2 cellular contexts compared by ENCODE assay signal in the genomic region with DNA sequence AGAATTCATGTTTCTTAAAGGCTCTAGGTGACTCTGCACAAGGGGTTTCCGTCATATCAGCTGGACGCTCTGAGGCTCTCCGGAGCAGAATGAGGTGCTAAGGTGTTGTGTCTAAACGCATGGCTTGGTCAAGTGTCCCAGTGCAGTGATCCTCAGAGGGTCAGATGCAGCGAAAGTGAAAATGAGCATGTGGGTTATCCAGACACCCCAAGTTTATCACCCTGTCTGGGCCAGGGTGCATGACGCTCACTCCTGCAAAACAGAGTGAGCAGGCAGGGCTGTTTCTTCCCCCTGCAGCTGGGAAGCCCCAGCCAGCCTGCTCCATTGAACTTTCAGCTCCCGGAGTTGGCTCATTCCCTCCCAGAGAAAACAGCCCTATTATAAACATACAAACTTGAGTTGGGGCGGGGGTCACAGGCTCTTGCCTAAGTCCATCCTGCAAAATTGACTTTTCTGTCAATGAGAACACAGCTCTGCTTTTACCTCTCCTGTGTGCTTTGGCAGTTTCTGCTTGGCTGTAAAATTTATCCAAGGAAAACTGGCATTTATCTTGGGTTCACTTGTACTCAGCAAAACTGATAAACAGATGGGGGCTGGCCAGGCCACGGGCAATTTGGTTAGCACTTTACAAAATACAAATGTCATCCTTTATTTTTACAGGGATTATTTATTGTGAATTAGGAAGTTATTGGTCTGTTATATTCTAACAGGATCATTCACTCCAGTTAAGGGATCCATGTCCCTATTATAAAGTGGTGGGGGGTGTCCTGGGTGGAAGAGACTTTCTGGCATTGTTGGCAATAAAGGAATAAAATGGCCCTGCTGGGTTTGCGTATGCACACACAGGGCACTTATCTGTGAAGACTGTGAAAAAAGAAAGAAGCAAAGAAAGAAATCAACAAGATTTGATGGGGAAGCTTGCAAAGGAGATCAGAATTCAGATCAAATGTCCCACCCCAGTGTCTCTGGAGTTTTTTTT.
A peak's percentile ranks its signal among the peaks of the same experiment; 100 is the strongest.
TF ChIP-seq lines count a peak whose summit lies in the region.

No MANE protein-coding gene starts in this region.

TF ChIP-seq in GM23338, 12 proteins besides CTCF, POLR2A, EP300 and RAD21 (continued from another document):
- no peak for TF ChIP-seq EZH2 (IDR thresholded peaks at IDR 0.05; ENCODE audit: low read depth, unreplicated experiment)
- TF ChIP-seq CREB1 (CRISPR knock-in tag; IDR thresholded peaks at IDR 0.05; ENCODE audit: low read depth), result no peak
- TF ChIP-seq NANOG (IDR thresholded peaks at IDR 0.05; ENCODE audit: borderline replicate concordance), result no peak
- no peak for TF ChIP-seq STAT1 (IDR thresholded peaks at IDR 0.05; ENCODE audit: unreplicated experiment)
- TF ChIP-seq JUNB (IDR thresholded peaks at IDR 0.05; ENCODE audit: unreplicated experiment), result no peak
- no peak for TF ChIP-seq ZNF331 (CRISPR knock-in tag; IDR thresholded peaks at IDR 0.05; ENCODE audit: low read depth)
- TF ChIP-seq, protein P1, sequence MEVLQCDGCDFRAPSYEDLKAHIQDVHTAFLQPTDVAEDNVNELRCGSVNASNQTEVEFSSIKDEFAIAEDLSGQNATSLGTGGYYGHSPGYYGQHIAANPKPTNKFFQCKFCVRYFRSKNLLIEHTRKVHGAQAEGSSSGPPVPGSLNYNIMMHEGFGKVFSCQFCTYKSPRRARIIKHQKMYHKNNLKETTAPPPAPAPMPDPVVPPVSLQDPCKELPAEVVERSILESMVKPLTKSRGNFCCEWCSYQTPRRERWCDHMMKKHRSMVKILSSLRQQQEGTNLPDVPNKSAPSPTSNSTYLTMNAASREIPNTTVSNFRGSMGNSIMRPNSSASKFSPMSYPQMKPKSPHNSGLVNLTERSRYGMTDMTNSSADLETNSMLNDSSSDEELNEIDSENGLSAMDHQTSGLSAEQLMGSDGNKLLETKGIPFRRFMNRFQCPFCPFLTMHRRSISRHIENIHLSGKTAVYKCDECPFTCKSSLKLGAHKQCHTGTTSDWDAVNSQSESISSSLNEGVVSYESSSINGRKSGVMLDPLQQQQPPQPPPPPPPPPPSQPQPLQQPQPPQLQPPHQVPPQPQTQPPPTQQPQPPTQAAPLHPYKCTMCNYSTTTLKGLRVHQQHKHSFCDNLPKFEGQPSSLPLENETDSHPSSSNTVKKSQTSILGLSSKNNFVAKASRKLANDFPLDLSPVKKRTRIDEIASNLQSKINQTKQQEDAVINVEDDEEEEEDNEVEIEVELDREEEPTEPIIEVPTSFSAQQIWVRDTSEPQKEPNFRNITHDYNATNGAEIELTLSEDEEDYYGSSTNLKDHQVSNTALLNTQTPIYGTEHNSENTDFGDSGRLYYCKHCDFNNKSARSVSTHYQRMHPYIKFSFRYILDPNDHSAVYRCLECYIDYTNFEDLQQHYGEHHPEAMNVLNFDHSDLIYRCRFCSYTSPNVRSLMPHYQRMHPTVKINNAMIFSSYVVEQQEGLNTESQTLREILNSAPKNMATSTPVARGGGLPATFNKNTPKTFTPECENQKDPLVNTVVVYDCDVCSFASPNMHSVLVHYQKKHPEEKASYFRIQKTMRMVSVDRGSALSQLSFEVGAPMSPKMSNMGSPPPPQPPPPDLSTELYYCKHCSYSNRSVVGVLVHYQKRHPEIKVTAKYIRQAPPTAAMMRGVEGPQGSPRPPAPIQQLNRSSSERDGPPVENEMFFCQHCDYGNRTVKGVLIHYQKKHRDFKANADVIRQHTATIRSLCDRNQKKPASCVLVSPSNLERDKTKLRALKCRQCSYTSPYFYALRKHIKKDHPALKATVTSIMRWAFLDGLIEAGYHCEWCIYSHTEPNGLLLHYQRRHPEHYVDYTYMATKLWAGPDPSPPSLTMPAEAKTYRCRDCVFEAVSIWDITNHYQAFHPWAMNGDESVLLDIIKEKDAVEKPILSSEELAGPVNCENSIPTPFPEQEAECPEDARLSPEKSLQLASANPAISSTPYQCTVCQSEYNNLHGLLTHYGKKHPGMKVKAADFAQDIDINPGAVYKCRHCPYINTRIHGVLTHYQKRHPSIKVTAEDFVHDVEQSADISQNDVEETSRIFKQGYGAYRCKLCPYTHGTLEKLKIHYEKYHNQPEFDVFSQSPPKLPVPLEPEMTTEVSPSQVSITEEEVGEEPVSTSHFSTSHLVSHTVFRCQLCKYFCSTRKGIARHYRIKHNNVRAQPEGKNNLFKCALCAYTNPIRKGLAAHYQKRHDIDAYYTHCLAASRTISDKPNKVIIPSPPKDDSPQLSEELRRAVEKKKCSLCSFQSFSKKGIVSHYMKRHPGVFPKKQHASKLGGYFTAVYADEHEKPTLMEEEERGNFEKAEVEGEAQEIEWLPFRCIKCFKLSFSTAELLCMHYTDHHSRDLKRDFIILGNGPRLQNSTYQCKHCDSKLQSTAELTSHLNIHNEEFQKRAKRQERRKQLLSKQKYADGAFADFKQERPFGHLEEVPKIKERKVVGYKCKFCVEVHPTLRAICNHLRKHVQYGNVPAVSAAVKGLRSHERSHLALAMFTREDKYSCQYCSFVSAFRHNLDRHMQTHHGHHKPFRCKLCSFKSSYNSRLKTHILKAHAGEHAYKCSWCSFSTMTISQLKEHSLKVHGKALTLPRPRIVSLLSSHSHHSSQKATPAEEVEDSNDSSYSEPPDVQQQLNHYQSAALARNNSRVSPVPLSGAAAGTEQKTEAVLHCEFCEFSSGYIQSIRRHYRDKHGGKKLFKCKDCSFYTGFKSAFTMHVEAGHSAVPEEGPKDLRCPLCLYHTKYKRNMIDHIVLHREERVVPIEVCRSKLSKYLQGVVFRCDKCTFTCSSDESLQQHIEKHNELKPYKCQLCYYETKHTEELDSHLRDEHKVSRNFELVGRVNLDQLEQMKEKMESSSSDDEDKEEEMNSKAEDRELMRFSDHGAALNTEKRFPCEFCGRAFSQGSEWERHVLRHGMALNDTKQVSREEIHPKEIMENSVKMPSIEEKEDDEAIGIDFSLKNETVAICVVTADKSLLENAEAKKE (CRISPR knock-in tag; IDR thresholded peaks at IDR 0.05), result no peak
- no peak for TF ChIP-seq EZH2phosphoT487 (IDR thresholded peaks at IDR 0.05; ENCODE audit: unreplicated experiment)
- TF ChIP-seq, protein P2, sequence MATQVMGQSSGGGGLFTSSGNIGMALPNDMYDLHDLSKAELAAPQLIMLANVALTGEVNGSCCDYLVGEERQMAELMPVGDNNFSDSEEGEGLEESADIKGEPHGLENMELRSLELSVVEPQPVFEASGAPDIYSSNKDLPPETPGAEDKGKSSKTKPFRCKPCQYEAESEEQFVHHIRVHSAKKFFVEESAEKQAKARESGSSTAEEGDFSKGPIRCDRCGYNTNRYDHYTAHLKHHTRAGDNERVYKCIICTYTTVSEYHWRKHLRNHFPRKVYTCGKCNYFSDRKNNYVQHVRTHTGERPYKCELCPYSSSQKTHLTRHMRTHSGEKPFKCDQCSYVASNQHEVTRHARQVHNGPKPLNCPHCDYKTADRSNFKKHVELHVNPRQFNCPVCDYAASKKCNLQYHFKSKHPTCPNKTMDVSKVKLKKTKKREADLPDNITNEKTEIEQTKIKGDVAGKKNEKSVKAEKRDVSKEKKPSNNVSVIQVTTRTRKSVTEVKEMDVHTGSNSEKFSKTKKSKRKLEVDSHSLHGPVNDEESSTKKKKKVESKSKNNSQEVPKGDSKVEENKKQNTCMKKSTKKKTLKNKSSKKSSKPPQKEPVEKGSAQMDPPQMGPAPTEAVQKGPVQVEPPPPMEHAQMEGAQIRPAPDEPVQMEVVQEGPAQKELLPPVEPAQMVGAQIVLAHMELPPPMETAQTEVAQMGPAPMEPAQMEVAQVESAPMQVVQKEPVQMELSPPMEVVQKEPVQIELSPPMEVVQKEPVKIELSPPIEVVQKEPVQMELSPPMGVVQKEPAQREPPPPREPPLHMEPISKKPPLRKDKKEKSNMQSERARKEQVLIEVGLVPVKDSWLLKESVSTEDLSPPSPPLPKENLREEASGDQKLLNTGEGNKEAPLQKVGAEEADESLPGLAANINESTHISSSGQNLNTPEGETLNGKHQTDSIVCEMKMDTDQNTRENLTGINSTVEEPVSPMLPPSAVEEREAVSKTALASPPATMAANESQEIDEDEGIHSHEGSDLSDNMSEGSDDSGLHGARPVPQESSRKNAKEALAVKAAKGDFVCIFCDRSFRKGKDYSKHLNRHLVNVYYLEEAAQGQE (IDR thresholded peaks at IDR 0.05; ENCODE audit: unreplicated experiment), result no peak

TF ChIP-seq in HepG2, 621 proteins besides CTCF, POLR2A, EP300 and RAD21 (continued from another document and continues in another):
- TF ChIP-seq, protein P3, sequence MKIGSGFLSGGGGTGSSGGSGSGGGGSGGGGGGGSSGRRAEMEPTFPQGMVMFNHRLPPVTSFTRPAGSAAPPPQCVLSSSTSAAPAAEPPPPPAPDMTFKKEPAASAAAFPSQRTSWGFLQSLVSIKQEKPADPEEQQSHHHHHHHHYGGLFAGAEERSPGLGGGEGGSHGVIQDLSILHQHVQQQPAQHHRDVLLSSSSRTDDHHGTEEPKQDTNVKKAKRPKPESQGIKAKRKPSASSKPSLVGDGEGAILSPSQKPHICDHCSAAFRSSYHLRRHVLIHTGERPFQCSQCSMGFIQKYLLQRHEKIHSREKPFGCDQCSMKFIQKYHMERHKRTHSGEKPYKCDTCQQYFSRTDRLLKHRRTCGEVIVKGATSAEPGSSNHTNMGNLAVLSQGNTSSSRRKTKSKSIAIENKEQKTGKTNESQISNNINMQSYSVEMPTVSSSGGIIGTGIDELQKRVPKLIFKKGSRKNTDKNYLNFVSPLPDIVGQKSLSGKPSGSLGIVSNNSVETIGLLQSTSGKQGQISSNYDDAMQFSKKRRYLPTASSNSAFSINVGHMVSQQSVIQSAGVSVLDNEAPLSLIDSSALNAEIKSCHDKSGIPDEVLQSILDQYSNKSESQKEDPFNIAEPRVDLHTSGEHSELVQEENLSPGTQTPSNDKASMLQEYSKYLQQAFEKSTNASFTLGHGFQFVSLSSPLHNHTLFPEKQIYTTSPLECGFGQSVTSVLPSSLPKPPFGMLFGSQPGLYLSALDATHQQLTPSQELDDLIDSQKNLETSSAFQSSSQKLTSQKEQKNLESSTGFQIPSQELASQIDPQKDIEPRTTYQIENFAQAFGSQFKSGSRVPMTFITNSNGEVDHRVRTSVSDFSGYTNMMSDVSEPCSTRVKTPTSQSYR (CRISPR knock-in tag; IDR thresholded peaks at IDR 0.05; ENCODE audit: borderline replicate concordance), result peak; percentile 51; the same call in 1 of the 2 replicates
- TF ChIP-seq ELF1 (CRISPR knock-in tag; IDR thresholded peaks at IDR 0.05) (no peak; the same call in 1 of the 2 replicates), RFXAP (CRISPR knock-in tag; IDR thresholded peaks at IDR 0.05; ENCODE audit: borderline replicate concordance) (peak; percentile 80), ZNF678 (CRISPR knock-in tag; IDR thresholded peaks at IDR 0.05) (peak; percentile 68; the same call in 1 of the 2 replicates), SNAPC2 (CRISPR knock-in tag; IDR thresholded peaks at IDR 0.05) (0 out of 2 replicates have a peak, but pooled peaks have one; percentile 28), ZNF773 (CRISPR knock-in tag; IDR thresholded peaks at IDR 0.05; ENCODE audit: borderline replicate concordance) (peak; percentile 77; the same call in 1 of the 2 replicates), ZC3H4 (CRISPR knock-in tag; IDR thresholded peaks at IDR 0.05; ENCODE audit: borderline replicate concordance) (no peak; the same call in 1 of the 2 replicates), FOXO1 (CRISPR knock-in tag; IDR thresholded peaks at IDR 0.05) (peak; percentile 93), ZBTB3 (CRISPR knock-in tag; IDR thresholded peaks at IDR 0.05; ENCODE audit: borderline replicate concordance, low read depth) (no peak), TBL1XR1 (IDR thresholded peaks at IDR 0.05; ENCODE audit: borderline replicate concordance, low read length, partially characterized antibody) (peak; percentile 52)
- TF ChIP-seq, protein P4, sequence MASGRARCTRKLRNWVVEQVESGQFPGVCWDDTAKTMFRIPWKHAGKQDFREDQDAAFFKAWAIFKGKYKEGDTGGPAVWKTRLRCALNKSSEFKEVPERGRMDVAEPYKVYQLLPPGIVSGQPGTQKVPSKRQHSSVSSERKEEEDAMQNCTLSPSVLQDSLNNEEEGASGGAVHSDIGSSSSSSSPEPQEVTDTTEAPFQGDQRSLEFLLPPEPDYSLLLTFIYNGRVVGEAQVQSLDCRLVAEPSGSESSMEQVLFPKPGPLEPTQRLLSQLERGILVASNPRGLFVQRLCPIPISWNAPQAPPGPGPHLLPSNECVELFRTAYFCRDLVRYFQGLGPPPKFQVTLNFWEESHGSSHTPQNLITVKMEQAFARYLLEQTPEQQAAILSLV (CRISPR knock-in tag; IDR thresholded peaks at IDR 0.05; ENCODE audit: borderline replicate concordance), result peak; percentile 68; the same call in 1 of the 2 replicates
- TF ChIP-seq, protein P5, sequence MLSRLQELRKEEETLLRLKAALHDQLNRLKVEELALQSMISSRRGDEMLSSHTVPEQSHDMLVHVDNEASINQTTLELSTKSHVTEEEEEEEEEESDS (CRISPR knock-in tag; IDR thresholded peaks at IDR 0.05; ENCODE audit: borderline replicate concordance), result no peak
- TF ChIP-seq, protein P6, sequence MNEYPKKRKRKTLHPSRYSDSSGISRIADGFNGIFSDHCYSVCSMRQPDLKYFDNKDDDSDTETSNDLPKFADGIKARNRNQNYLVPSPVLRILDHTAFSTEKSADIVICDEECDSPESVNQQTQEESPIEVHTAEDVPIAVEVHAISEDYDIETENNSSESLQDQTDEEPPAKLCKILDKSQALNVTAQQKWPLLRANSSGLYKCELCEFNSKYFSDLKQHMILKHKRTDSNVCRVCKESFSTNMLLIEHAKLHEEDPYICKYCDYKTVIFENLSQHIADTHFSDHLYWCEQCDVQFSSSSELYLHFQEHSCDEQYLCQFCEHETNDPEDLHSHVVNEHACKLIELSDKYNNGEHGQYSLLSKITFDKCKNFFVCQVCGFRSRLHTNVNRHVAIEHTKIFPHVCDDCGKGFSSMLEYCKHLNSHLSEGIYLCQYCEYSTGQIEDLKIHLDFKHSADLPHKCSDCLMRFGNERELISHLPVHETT (CRISPR knock-in tag; conservative IDR thresholded peaks at IDR 0.05), result no peak; the same call in 1 of the 2 replicates
- TF ChIP-seq, protein P7, sequence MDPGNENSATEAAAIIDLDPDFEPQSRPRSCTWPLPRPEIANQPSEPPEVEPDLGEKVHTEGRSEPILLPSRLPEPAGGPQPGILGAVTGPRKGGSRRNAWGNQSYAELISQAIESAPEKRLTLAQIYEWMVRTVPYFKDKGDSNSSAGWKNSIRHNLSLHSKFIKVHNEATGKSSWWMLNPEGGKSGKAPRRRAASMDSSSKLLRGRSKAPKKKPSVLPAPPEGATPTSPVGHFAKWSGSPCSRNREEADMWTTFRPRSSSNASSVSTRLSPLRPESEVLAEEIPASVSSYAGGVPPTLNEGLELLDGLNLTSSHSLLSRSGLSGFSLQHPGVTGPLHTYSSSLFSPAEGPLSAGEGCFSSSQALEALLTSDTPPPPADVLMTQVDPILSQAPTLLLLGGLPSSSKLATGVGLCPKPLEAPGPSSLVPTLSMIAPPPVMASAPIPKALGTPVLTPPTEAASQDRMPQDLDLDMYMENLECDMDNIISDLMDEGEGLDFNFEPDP (CRISPR knock-in tag; conservative IDR thresholded peaks at IDR 0.05), result peak; percentile 62; the same call in 1 of the 2 replicates
- TF ChIP-seq, protein P8, sequence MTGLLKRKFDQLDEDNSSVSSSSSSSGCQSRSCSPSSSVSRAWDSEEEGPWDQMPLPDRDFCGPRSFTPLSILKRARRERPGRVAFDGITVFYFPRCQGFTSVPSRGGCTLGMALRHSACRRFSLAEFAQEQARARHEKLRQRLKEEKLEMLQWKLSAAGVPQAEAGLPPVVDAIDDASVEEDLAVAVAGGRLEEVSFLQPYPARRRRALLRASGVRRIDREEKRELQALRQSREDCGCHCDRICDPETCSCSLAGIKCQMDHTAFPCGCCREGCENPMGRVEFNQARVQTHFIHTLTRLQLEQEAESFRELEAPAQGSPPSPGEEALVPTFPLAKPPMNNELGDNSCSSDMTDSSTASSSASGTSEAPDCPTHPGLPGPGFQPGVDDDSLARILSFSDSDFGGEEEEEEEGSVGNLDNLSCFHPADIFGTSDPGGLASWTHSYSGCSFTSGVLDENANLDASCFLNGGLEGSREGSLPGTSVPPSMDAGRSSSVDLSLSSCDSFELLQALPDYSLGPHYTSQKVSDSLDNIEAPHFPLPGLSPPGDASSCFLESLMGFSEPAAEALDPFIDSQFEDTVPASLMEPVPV (CRISPR knock-in tag; IDR thresholded peaks at IDR 0.05), result peak; percentile 50; the same call in 1 of the 2 replicates
